In genomic region chr1:204142032-204142974, GRCh38 we compare ENCODE assay signal across 2 cellular contexts.
TF ChIP-seq lines count a peak whose summit lies in the region.

No MANE protein-coding gene starts in this region.

TF ChIP-seq in GM23338, 12 proteins besides CTCF, POLR2A, EP300 and RAD21 (continued from another document):
- TF ChIP-seq, protein P1, sequence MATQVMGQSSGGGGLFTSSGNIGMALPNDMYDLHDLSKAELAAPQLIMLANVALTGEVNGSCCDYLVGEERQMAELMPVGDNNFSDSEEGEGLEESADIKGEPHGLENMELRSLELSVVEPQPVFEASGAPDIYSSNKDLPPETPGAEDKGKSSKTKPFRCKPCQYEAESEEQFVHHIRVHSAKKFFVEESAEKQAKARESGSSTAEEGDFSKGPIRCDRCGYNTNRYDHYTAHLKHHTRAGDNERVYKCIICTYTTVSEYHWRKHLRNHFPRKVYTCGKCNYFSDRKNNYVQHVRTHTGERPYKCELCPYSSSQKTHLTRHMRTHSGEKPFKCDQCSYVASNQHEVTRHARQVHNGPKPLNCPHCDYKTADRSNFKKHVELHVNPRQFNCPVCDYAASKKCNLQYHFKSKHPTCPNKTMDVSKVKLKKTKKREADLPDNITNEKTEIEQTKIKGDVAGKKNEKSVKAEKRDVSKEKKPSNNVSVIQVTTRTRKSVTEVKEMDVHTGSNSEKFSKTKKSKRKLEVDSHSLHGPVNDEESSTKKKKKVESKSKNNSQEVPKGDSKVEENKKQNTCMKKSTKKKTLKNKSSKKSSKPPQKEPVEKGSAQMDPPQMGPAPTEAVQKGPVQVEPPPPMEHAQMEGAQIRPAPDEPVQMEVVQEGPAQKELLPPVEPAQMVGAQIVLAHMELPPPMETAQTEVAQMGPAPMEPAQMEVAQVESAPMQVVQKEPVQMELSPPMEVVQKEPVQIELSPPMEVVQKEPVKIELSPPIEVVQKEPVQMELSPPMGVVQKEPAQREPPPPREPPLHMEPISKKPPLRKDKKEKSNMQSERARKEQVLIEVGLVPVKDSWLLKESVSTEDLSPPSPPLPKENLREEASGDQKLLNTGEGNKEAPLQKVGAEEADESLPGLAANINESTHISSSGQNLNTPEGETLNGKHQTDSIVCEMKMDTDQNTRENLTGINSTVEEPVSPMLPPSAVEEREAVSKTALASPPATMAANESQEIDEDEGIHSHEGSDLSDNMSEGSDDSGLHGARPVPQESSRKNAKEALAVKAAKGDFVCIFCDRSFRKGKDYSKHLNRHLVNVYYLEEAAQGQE (IDR thresholded peaks at IDR 0.05; ENCODE audit: unreplicated experiment) = no peak
- no peak for TF ChIP-seq EZH2 (IDR thresholded peaks at IDR 0.05; ENCODE audit: low read depth, unreplicated experiment)
- no peak for TF ChIP-seq EZH2phosphoT487 (IDR thresholded peaks at IDR 0.05; ENCODE audit: unreplicated experiment)
- no peak for TF ChIP-seq ETS1 (IDR thresholded peaks at IDR 0.05)
- no peak for TF ChIP-seq ZNF331 (CRISPR knock-in tag; IDR thresholded peaks at IDR 0.05; ENCODE audit: low read depth)
- no peak for TF ChIP-seq STAT1 (IDR thresholded peaks at IDR 0.05; ENCODE audit: unreplicated experiment)
- no peak for TF ChIP-seq JUNB (IDR thresholded peaks at IDR 0.05; ENCODE audit: unreplicated experiment)
- no peak for TF ChIP-seq ZNF114 (CRISPR knock-in tag; IDR thresholded peaks at IDR 0.05)
- no peak for TF ChIP-seq NANOG (IDR thresholded peaks at IDR 0.05; ENCODE audit: borderline replicate concordance)
- TF ChIP-seq ZNF462 (CRISPR knock-in tag; IDR thresholded peaks at IDR 0.05) = no peak
- no peak for TF ChIP-seq POLR2AphosphoS5 (IDR thresholded peaks at IDR 0.05; ENCODE audit: low read depth)

TF ChIP-seq in IMR-90, 13 proteins besides CTCF, POLR2A, EP300 and RAD21 (continued from another document):
- TF ChIP-seq FOS (IDR thresholded peaks at IDR 0.05; ENCODE audit: low read depth, low read length) = no peak
- TF ChIP-seq CEBPB (IDR thresholded peaks at IDR 0.05; ENCODE audit: low read depth, low read length) = no peak
